Comparison of ENCODE assay signal across 3 cellular contexts in the genomic region with DNA sequence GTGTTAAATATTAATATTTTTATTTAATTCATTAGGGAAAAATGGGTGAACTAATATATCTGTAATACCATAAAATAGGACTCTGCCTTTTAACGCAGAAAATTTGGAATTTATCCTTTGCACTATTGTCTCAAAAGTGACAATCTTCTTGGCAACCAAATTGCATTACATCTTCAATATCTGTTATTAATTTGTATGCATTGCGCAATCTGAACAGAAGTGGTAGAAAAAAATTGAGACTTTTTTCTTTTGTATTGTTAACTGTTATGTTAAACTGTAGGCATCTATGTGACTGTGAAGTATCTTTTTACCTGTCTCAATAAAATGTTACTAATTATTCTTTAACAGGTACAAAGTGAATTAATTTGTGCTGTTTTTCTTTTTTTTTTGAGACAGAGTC.
A peak's percentile ranks its signal among the peaks of the same experiment; 100 is the strongest.
TF ChIP-seq lines count a peak whose summit lies in the region.

No MANE protein-coding gene starts in this region.

TF ChIP-seq in A549, 52 proteins besides CTCF, POLR2A, EP300 and RAD21:
- TF ChIP-seq CEBPB (IDR thresholded peaks at IDR 0.05) (peak; percentile 88 to 92), MYC (IDR thresholded peaks at IDR 0.05; ENCODE audit: borderline replicate concordance, low read length) (no peak)

TF ChIP-seq in Ishikawa, 13 proteins besides CTCF, POLR2A, EP300 and RAD21:
- TF ChIP-seq CEBPB (IDR thresholded peaks at IDR 0.05) (peak; percentile 88), YY1 (IDR thresholded peaks at IDR 0.05; ENCODE audit: low read depth) (no peak)

TF ChIP-seq in H1, 55 proteins besides CTCF, POLR2A, EP300 and RAD21:
- TF ChIP-seq KDM5A (IDR thresholded peaks at IDR 0.05; ENCODE audit: low read length): no peak
- TF ChIP-seq, protein P1, sequence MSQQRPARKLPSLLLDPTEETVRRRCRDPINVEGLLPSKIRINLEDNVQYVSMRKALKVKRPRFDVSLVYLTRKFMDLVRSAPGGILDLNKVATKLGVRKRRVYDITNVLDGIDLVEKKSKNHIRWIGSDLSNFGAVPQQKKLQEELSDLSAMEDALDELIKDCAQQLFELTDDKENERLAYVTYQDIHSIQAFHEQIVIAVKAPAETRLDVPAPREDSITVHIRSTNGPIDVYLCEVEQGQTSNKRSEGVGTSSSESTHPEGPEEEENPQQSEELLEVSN (IDR thresholded peaks at IDR 0.05): no peak
- TF ChIP-seq CEBPB (IDR thresholded peaks at IDR 0.05; ENCODE audit: low read depth, low read length): peak; percentile 94
